21 cellular contexts compared by ENCODE assay signal in the genomic region with DNA sequence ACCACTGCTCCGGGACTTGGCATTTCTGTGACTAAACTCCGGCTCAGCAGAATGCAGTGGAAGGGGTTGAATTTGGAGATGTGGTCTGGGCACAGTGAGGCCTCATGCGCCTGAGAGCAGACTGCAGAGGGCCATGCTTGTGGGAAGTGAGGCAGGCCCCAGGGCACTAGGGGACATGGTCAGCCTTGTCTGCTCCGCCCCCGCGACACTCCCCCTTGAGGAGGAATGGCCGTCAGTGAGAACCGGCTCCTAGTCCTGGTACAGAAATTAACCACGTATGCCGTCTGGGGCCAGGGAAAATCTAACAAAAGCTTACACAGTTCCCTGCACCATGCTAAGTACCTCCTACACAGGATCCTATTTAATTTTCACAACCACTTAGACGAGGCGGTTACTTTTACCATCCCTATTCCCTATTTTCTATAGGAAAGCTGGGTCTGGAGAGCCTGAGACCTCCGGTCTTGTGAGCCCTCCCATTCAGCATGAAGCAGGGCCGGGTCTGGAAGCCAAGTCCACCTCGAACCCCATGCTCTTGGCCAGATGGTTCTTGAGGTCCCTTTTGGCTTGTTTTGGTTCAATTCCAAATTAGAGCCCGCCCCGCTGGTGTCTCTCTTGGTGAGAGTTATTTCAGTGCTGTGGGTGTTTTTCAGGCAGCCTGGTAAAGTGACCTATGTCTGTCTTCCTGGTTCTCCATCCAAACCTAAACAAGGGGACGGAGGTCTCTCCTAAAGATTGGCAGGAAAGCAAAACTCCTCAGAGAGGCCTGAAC.
"Had no signal": no experiment of that assay in that cellular context is flagged by ENCODE, and none has a peak within 500 bp of the region (broad histone marks: within the 10 kb centered on the region; RNA-seq: fewer than 3 reads in every experiment).

No MANE protein-coding gene starts in this region.

- H3K27ac Mint-ChIP-seq: effector memory CD8-positive, alpha-beta T cell; immature natural killer cell; naive thymus-derived CD4-positive, alpha-beta T cell; type B pancreatic cell had no signal

- H3K4me3 ChIP-seq: esophagus muscularis mucosa, gastrocnemius medialis, heart right ventricle, left ventricle myocardium inferior, lung, ovary, smooth muscle cell had no signal

- H3K4me2 ChIP-seq: smooth muscle cell had no signal

- FAIRE-seq: colon, keratinocyte, urothelium cell line had no signal

- H3K9me3 Mint-ChIP-seq: dendritic cell treated with granulocyte-macrophage colony-stimulating factor and Interleukin-4, amounts not matched to agents 40 ng/mL and 50 ng/mL, for 4 days; effector memory CD8-positive, alpha-beta T cell had no signal

- H3K36me3 ChIP-seq: esophagus muscularis mucosa, gastrocnemius medialis, heart right ventricle, left ventricle myocardium inferior, ovary had no signal

- H3K4me1 ChIP-seq: gastrocnemius medialis had no signal

- H3K36me3 Mint-ChIP-seq: immature natural killer cell; naive thymus-derived CD4-positive, alpha-beta T cell; type B pancreatic cell had no signal

- H3K4me3 Mint-ChIP-seq: dendritic cell treated with granulocyte-macrophage colony-stimulating factor and Interleukin-4, amounts not matched to agents 40 ng/mL and 50 ng/mL, for 4 days; effector memory CD8-positive, alpha-beta T cell; immature natural killer cell; naive thymus-derived CD4-positive, alpha-beta T cell; type B pancreatic cell had no signal

- DNase-seq: effector memory CD8-positive, alpha-beta T cell; gastrocnemius medialis; heart right ventricle; hypothalamus; immature natural killer cell; left ventricle myocardium inferior; mesendoderm; naive thymus-derived CD4-positive, alpha-beta T cell; ovary; right cardiac atrium; stimulated activated CD4-positive, alpha-beta T cell treated with anti-CD3 and anti-CD28 coated beads, Interleukin-2, amount 100 ng/mL, for 48 hours; stimulated activated naive CD4-positive, alpha-beta T cell treated with Interleukin-2 at 50 U/mL for 16 hours had no signal

- H3K27ac ChIP-seq: epithelial cell of prostate, esophagus muscularis mucosa, gastrocnemius medialis, heart right ventricle, left ventricle myocardium inferior, ovary had no signal

- H3K27me3 ChIP-seq: esophagus muscularis mucosa, gastrocnemius medialis, heart right ventricle, ovary had no signal

- ATAC-seq: effector memory CD8-positive, alpha-beta T cell; gastrocnemius medialis; heart right ventricle; naive thymus-derived CD4-positive, alpha-beta T cell; right cardiac atrium had no signal

- H3K9me3 ChIP-seq: esophagus muscularis mucosa, gastrocnemius medialis, heart right ventricle, left ventricle myocardium inferior, ovary had no signal
